ENCODE assay signal across 14 cellular contexts in genomic region chr20:38075161-38075998, GRCh38. TPM values are rescaled to one million over a fixed set of nuclear protein-coding genes. Genes with fewer than 3 reads are reported as not detected.
A peak's percentile ranks its signal among the peaks of the same experiment; 100 is the strongest.
DNase-seq lines count a peak whose midpoint lies in the region; TF ChIP-seq lines count a peak whose summit lies in the region.
"Had no signal": no experiment of that assay in that cellular context is flagged by ENCODE, and none has a peak within 500 bp of the region (broad histone marks: within the 10 kb centered on the region; RNA-seq: fewer than 3 reads in every experiment).

No MANE protein-coding gene starts in this region.

- H3K27me3 ChIP-seq in esophagus squamous epithelium (no peaks in the 10 kb centered on the region), muscle layer of duodenum (ENCODE audit: low read depth, low read length) (no peaks in the 10 kb centered on the region), transverse colon (no peaks in the 10 kb centered on the region)

- H3K9me3 ChIP-seq in esophagus squamous epithelium (no peaks in the 10 kb centered on the region), muscle layer of duodenum (ENCODE audit: control insufficient read depth in 1 of 2, low read length in 2 of 2) (peaks cover 0 to 2% of the 10 kb centered on the region in 2 donors), transverse colon (no peaks in the 10 kb centered on the region)

- DNase-seq in NCI-H2171 treated with DMSO at 0.1 percent for 48 hours (lab: John Stamatoyannopoulos, UW), result peak; percentile 13
- no peak for DNase-seq in NCI-H2171 (lab: John Stamatoyannopoulos, UW)
- DNase-seq in esophagus squamous epithelium (lab: John Stamatoyannopoulos, UW), result no peak
- DNase-seq in transverse colon, result no peak
- no peak for DNase-seq in NOMO-1 (lab: John Stamatoyannopoulos, UW; ENCODE audit: unreplicated experiment in 2 of 2)
- no peak for DNase-seq in stimulated activated CD4-positive, alpha-beta T cell treated with anti-CD3 and anti-CD28 coated beads, Interleukin-2, amount 100 ng/mL, for 48 hours
- no peak for DNase-seq in OCI-M1 (lab: John Stamatoyannopoulos, UW)
- DNase-seq: 8988T; activated CD4-positive, alpha-beta T cell treated with anti-CD3 and anti-CD28 coated beads for 1 hour; Calu3; KBM-7; NCI-H1436 treated with DMSO at 0.1 percent for 48 hours; NCI-H774 had no signal

- H3K36me3 ChIP-seq in esophagus squamous epithelium (peaks cover 0 to 83% (median under 1%) of the 10 kb centered on the region in 3 donors), muscle layer of duodenum (ENCODE audit: control insufficient read depth in 1 of 2, insufficient read depth in 2 of 2, low read length in 2 of 2) (peaks cover 15 to 26% of the 10 kb centered on the region in 2 donors), transverse colon (peaks cover 0 to 26% (median 2%) of the 10 kb centered on the region in 4 donors)

- WGBS in esophagus squamous epithelium, 2 donors, result 80 to 84% methylated on average over 3 of the region's 3 CpGs
- 61 to 79% methylated on average over 3 of the region's 3 CpGs for WGBS in transverse colon (ENCODE audit: low coverage in 1 of 2), 2 donors

- TF ChIP-seq EP300 in transverse colon (IDR thresholded peaks at IDR 0.05; ENCODE audit: low read depth), result no peak

- no peak for TF ChIP-seq CTCF in esophagus squamous epithelium (IDR thresholded peaks at IDR 0.05)
- no peak for TF ChIP-seq CTCF in transverse colon (IDR thresholded peaks at IDR 0.05)

- peaks cover 0 to 39% (median 4%) of the 10 kb centered on the region in 3 donors for H3K4me1 ChIP-seq in esophagus squamous epithelium
- H3K4me1 ChIP-seq in muscle layer of duodenum (ENCODE audit: control insufficient read depth in 1 of 2, insufficient read depth in 2 of 2, low read length in 2 of 2), result peaks cover 11 to 41% of the 10 kb centered on the region in 2 donors
- H3K4me1 ChIP-seq in transverse colon, result peaks cover 17 to 47% (median 25%) of the 10 kb centered on the region in 4 donors

- H3K4me3 ChIP-seq in esophagus squamous epithelium, result no peak overlapping the region
- H3K4me3 ChIP-seq in muscle layer of duodenum (ENCODE audit: low read depth in 1 of 2, low read length in 2 of 2), result no peak overlapping the region
- no peak overlapping the region for H3K4me3 ChIP-seq in transverse colon

- intact Hi-C loops in esophagus squamous epithelium (cut with DNase I), result loop anchor here (10.0 kb wide), 1 partner anchor 89 kb away; the partner anchor contains the start of gene TGM2
- intact Hi-C loops in transverse colon (cut with DNase I; ENCODE audit: low total_unique reads), result loop anchor here (2.0 kb wide), 1 partner anchor 89 kb away; the partner anchor contains the start of gene TGM2

- H3K27ac ChIP-seq in esophagus squamous epithelium, result peak overlapping the region in 3 of 4 donors; percentile 46 to 81 (median 69)
- H3K27ac ChIP-seq in muscle layer of duodenum (ENCODE audit: low read length), result peak overlapping the region; percentile 68
- peak overlapping the region; percentile 66 to 79 (median 70) for H3K27ac ChIP-seq in transverse colon

- TF ChIP-seq POLR2A in esophagus squamous epithelium (IDR thresholded peaks at IDR 0.05), result no peak
- TF ChIP-seq POLR2A in transverse colon (IDR thresholded peaks at IDR 0.05), result no peak

- in situ Hi-C loops in transverse colon (cut with MboI; ENCODE audit: low pct_ligation_motif_present in 1 of 4, low pct_unique_long_range_greater_than_20kb in 1 of 4, low sequenced_read_pairs in 3 of 4), result loop anchor here in 1 of 4 donors (10.0 kb wide), 1 partner anchor 89 kb away; the partner anchor contains the start of gene TGM2

RNA-seq across cellular contexts. Expression of gene RPRD1B, which starts 41.8 kb away (rescaled TPM):
- total RNA-seq in esophagus squamous epithelium (10 to 100 TPM; 15.2 to 25.9 (median 23.6) TPM), transverse colon (10 to 100 TPM; 16.5 to 35.9 (median 21.0) TPM)

RNA-seq across cellular contexts. Expression of gene TTI1, which starts 42.1 kb away (rescaled TPM):
- total RNA-seq in esophagus squamous epithelium (10 to 100 TPM in 3 of 4 donors, 1 to 10 TPM in 1; 5.1 to 14.7 (median 10.5) TPM), transverse colon (10 to 100 TPM in 2 of 4 donors, 1 to 10 TPM in 2; 4.5 to 19.5 (median 9.4) TPM)
